8 cellular contexts compared by ENCODE assay signal in genomic region chr6:166258854-166259276, GRCh38. TPM values are rescaled to one million over a fixed set of nuclear protein-coding genes. Genes with fewer than 3 reads are reported as not detected.
DNase-seq lines count a peak whose midpoint lies in the region; ATAC-seq and TF ChIP-seq lines count a peak whose summit lies in the region.

No MANE protein-coding gene starts in this region.

- no peak overlapping the region for H3K27ac Mint-ChIP-seq in mesothelial cell of epicardium

- H3K27me3 Mint-ChIP-seq in mesothelial cell of epicardium (ENCODE audit: low read depth), result peaks cover 46% of the 10 kb centered on the region

- H3K27ac ChIP-seq in heart left ventricle, result peak overlapping the region in 4 of 12 donors; percentile 29 to 91 (median 44)
- H3K27ac ChIP-seq in tibial nerve, result peak overlapping the region in 3 of 4 donors; percentile 64 to 68 (median 67)

- TF ChIP-seq EP300 in tibial nerve (IDR thresholded peaks at IDR 0.05), result no peak

- ATAC-seq in GM18873 (IDR thresholded peaks at IDR 0.05; ENCODE audit: low FRiP score, unreplicated experiment) (peak; percentile 69), HG03097 (IDR thresholded peaks at IDR 0.05; ENCODE audit: low FRiP score, unreplicated experiment) (peak; percentile 93), heart left ventricle (peak; percentile 45 to 75 (median 70))

- H3K4me3 ChIP-seq in heart left ventricle (peak overlapping the region in 1 of 12 donors; percentile 16), tibial nerve (no peak overlapping the region)

- H3K27me3 ChIP-seq in heart left ventricle (peaks cover 0 to 47% (median 14%) of the 10 kb centered on the region in 9 donors), tibial nerve (peaks cover 0 to 36% of the 10 kb centered on the region in 2 donors)

- no peaks in the 10 kb centered on the region for H3K9me3 Mint-ChIP-seq in mesothelial cell of epicardium

- no peaks in the 10 kb centered on the region for H3K4me1 Mint-ChIP-seq in mesothelial cell of epicardium

- no peak for TF ChIP-seq CTCF in heart left ventricle (IDR thresholded peaks at IDR 0.05)
- no peak for TF ChIP-seq CTCF in tibial nerve (IDR thresholded peaks at IDR 0.05)
- TF ChIP-seq CTCF in mesothelial cell of epicardium (IDR thresholded peaks at IDR 0.05; ENCODE audit: unreplicated experiment), result no peak

- peak in 3 of 5 donors; percentile 22 to 77 (median 38) for DNase-seq in T-helper 1 cell
- peak in 1 of 5 donors; percentile 62 for DNase-seq in heart left ventricle
- DNase-seq in tibial nerve (ENCODE audit: low spot score in 2 of 2), result peak; percentile 20 to 36
- no peak for DNase-seq in NCI-H748 (lab: John Stamatoyannopoulos, UW; ENCODE audit: unreplicated experiment)
- DNase-seq in mesothelial cell of epicardium (ENCODE audit: low spot score in 2 of 2, unreplicated experiment in 2 of 2), result no peak
- DNase-seq in NCI-H1105 treated with DMSO at 0.1 percent for 48 hours (lab: John Stamatoyannopoulos, UW), result no peak

- H3K4me3 Mint-ChIP-seq in mesothelial cell of epicardium, result no peak overlapping the region

- no peaks in the 10 kb centered on the region for H3K36me3 Mint-ChIP-seq in mesothelial cell of epicardium

- H3K4me1 ChIP-seq in heart left ventricle (peaks cover 0 to 35% (median 0%) of the 10 kb centered on the region in 12 donors), tibial nerve (peaks cover 0 to 4% (median 2%) of the 10 kb centered on the region in 4 donors)

- H3K9me3 ChIP-seq in heart left ventricle (no peaks in the 10 kb centered on the region), tibial nerve (no peaks in the 10 kb centered on the region)

- H3K36me3 ChIP-seq in heart left ventricle (no peaks in the 10 kb centered on the region), tibial nerve (no peaks in the 10 kb centered on the region)

- 56 to 71% (median 60%) methylated on average over 10 of the region's 10 CpGs for WGBS in heart left ventricle, 4 donors
- WGBS in tibial nerve, 2 donors, result 69 to 80% methylated on average over 10 of the region's 10 CpGs

- TF ChIP-seq POLR2A in heart left ventricle (IDR thresholded peaks at IDR 0.05) (no peak), tibial nerve (IDR thresholded peaks at IDR 0.05) (no peak)

- intact Hi-C loops in heart left ventricle (cut with DNase I), result no loop called here

RNA-seq across cellular contexts. Expression of gene PRR18, which starts 49.3 kb away (rescaled TPM):
- total RNA-seq in heart left ventricle (under 1 TPM in 5 of 9 donors, not detected in 4; 0.07 to 0.12 (median 0.10) TPM), tibial nerve (under 1 TPM in 3 of 4 donors, not detected in 1; 0.21 to 0.60 (median 0.44) TPM), mesothelial cell of epicardium (0.20 to 0.38 TPM (median 0.31 TPM) in 3 replicates)
- under 1 TPM in 1 of 2 donors, not detected in 1; 0.08 TPM for polyA plus RNA-seq in heart left ventricle

Comparison
In these comparisons a context has a peak if more than half of its experiments do, and no peak if none do; other contexts are left out.
1. DNase-seq: peak in T-helper 1 cell (3 of 5) and tibial nerve (2 of 2); none in NCI-H748 (single experiment), mesothelial cell of epicardium (0 of 2) and NCI-H1105 treated with DMSO at 0.1 percent for 48 hours (single experiment).
2. Peak in every context shown above with its lines, with median percentiles within 50 percentile points of each other: ATAC-seq.